ENCODE assay signal across 20 cellular contexts in genomic region chr10:73053275-73053674, GRCh38. TPM values are rescaled to one million over a fixed set of nuclear protein-coding genes. Genes with fewer than 3 reads are reported as not detected.
A peak's percentile ranks its signal among the peaks of the same experiment; 100 is the strongest.
DNase-seq lines count a peak whose midpoint lies in the region; ATAC-seq, FAIRE-seq and TF ChIP-seq lines count a peak whose summit lies in the region.
"Had no signal": no experiment of that assay in that cellular context is flagged by ENCODE, and none has a peak within 500 bp of the region (broad histone marks: within the 10 kb centered on the region; RNA-seq: fewer than 3 reads in every experiment).

No MANE protein-coding gene starts in this region.

- no peak overlapping the region for H4K5ac ChIP-seq in mesendoderm (ENCODE audit: low read length)

- no peak overlapping the region for H3K9ac ChIP-seq in mesendoderm (ENCODE audit: low read length)

- no peak overlapping the region for H2BK120ac ChIP-seq in mesendoderm (ENCODE audit: low read depth, low read length)

- no peak for DNase-seq in A549 (ENCODE audit: low read depth in 1 of 2, low spot score in 1 of 2)
- no peak for DNase-seq in H54 (ENCODE audit: insufficient read length, low spot score)
- peak; percentile 8 for DNase-seq in mesendoderm
- DNase-seq in psoas muscle, result no peak
- DNase-seq in OCI-M1 (lab: John Stamatoyannopoulos, UW), result no peak
- no peak for DNase-seq in SJCRH30
- DNase-seq: ACHN; BE2C; C1 segment of cervical spinal cord; Caco-2; CD4-positive, CD25-positive, alpha-beta regulatory T cell; CD8-positive, alpha-beta memory T cell; H7; HFFc6; IMR-90 had no signal

- H3K23ac ChIP-seq in mesendoderm (ENCODE audit: low read length), result no peak overlapping the region

- FAIRE-seq in A549 (lab: Jason Lieb, UNC) (peak; percentile 46), H54 (lab: Jason Lieb, UNC) (peak; percentile 64)
- FAIRE-seq: D721Med, GM12892, HTR-8/SVneo had no signal

- no peak overlapping the region for H2AK5ac ChIP-seq in mesendoderm (ENCODE audit: low read length)

- H3K36me3 ChIP-seq in mesendoderm (ENCODE audit: control insufficient read depth, insufficient read depth, low read length) (no peaks in the 10 kb centered on the region), psoas muscle (ENCODE audit: insufficient read depth in 1 of 2, low read depth in 1 of 2) (peaks cover 0 to 79% of the 10 kb centered on the region in 2 donors), SJCRH30 (peaks cover 36% of the 10 kb centered on the region)

- no peak for ATAC-seq in A549
- no peak for ATAC-seq in psoas muscle
- ATAC-seq: GM23338, HCT116 had no signal

- H2BK5ac ChIP-seq in mesendoderm (ENCODE audit: low read length), result no peak overlapping the region

- H3K9me3 ChIP-seq in A549, result no peaks in the 10 kb centered on the region
- H3K9me3 ChIP-seq in psoas muscle, result no peaks in the 10 kb centered on the region
- no peaks in the 10 kb centered on the region for H3K9me3 ChIP-seq in SJCRH30 (replicated peaks)
- H3K9me3 ChIP-seq: BE2C, Caco-2 had no signal

- no peak for TF ChIP-seq RAD21 in A549 (conservative IDR thresholded peaks at IDR 0.05 in 1 of 2, IDR thresholded peaks at IDR 0.05 in 1 of 2)

- CTCF ChIA-PET in A549 (lab: Yijun Ruan, JAX), result interaction anchor here (0.9 to 1.0 kb wide), 2 partner anchors 8 to 195 kb away, joined by 3 to 6 read pairs; no protein-coding TSS in a partner anchor

- H3K27ac ChIP-seq in A549, result no peak overlapping the region
- no peak overlapping the region for H3K27ac ChIP-seq in mesendoderm (ENCODE audit: low read depth, low read length)
- H3K27ac ChIP-seq in psoas muscle, result peak overlapping the region; percentile 63
- H3K27ac ChIP-seq in SJCRH30, result no peak overlapping the region

- H2BK15ac ChIP-seq in mesendoderm (replicated peaks; ENCODE audit: low read depth), result no peak overlapping the region

- H3K79me1 ChIP-seq in mesendoderm (ENCODE audit: low read length), result peaks cover under 1% of the 10 kb centered on the region

- H4K8ac ChIP-seq in mesendoderm (ENCODE audit: low read depth, low read length), result no peak overlapping the region

- no peak overlapping the region for H3K18ac ChIP-seq in mesendoderm (ENCODE audit: low read length)

- no peak overlapping the region for H3K56ac ChIP-seq in mesendoderm (ENCODE audit: low read length)

- no peaks in the 10 kb centered on the region for H3K79me2 ChIP-seq in mesendoderm (ENCODE audit: control insufficient read depth, insufficient read depth, low read length)

- intact Hi-C loops in psoas muscle (cut with DNase I), result no loop called here

- no peak for TF ChIP-seq CTCF in A549 (IDR thresholded peaks at IDR 0.05)
- no peak for TF ChIP-seq CTCF in psoas muscle (IDR thresholded peaks at IDR 0.05)

- H3K4me2 ChIP-seq in A549 (no peak overlapping the region), mesendoderm (ENCODE audit: low read length) (no peak overlapping the region)
- H3K4me2 ChIP-seq: GM23338 had no signal

- POLR2A ChIA-PET in A549 (lab: Yijun Ruan, JAX), result no interaction called here

- no peak overlapping the region for H3K4ac ChIP-seq in mesendoderm (ENCODE audit: low read depth, low read length)

- 90% methylated on average over 4 of the region's 4 CpGs for WGBS in A549 (ENCODE audit: missing lambda C conversion rate)
- WGBS in mesendoderm (ENCODE audit: extremely low coverage, insufficient coverage, low lambda C conversion rate), result no CpG with 5 or more reads among the region's 4 CpGs
- WGBS in psoas muscle, 3 donors, result 89 to 94% (median 91%) methylated on average over 4 of the region's 4 CpGs

- TF ChIP-seq EP300 in A549 (IDR thresholded peaks at IDR 0.05), result no peak

- H3K4me1 ChIP-seq in A549, result no peaks in the 10 kb centered on the region
- H3K4me1 ChIP-seq in mesendoderm (ENCODE audit: control insufficient read depth, low read depth, low read length), result no peaks in the 10 kb centered on the region
- peaks cover 19% of the 10 kb centered on the region for H3K4me1 ChIP-seq in psoas muscle
- no peaks in the 10 kb centered on the region for H3K4me1 ChIP-seq in SJCRH30
- H3K4me1 ChIP-seq: BE2C, Caco-2 had no signal

- TF ChIP-seq POLR2A in A549 (IDR thresholded peaks at IDR 0.05; ENCODE audit: low read length) (no peak), H54 (IDR thresholded peaks at IDR 0.05; ENCODE audit: low read depth, low read length) (no peak)

- H3K4me3 ChIP-seq in A549, result no peak overlapping the region
- no peak overlapping the region for H3K4me3 ChIP-seq in mesendoderm (ENCODE audit: low read length)
- no peak overlapping the region for H3K4me3 ChIP-seq in psoas muscle
- H3K4me3 ChIP-seq in SJCRH30, result no peak overlapping the region
- H3K4me3 ChIP-seq: GM23338 had no signal

- H3K27me3 ChIP-seq in mesendoderm (ENCODE audit: insufficient read depth, low read length, poor library complexity), result no peaks in the 10 kb centered on the region
- no peaks in the 10 kb centered on the region for H3K27me3 ChIP-seq in psoas muscle (ENCODE audit: insufficient read depth in 3 of 3, low read length in 2 of 3)
- H3K27me3 ChIP-seq in SJCRH30, result no peaks in the 10 kb centered on the region
- H3K27me3 ChIP-seq: BE2C had no signal

TF ChIP-seq in A549, 52 proteins besides CTCF, POLR2A, EP300 and RAD21:
- TF ChIP-seq TFCP2L1 (CRISPR knock-in tag; IDR thresholded peaks at IDR 0.05), result no peak
- TF ChIP-seq RFX5 (IDR thresholded peaks at IDR 0.05), result no peak
- no peak for TF ChIP-seq USF2 (IDR thresholded peaks at IDR 0.05)
- TF ChIP-seq RNF2 (IDR thresholded peaks at IDR 0.05; ENCODE audit: borderline replicate concordance, low read depth), result no peak
- no peak for TF ChIP-seq HES2 (IDR thresholded peaks at IDR 0.05)
- TF ChIP-seq HOXB5 (CRISPR knock-in tag; IDR thresholded peaks at IDR 0.05), result no peak
- no peak for TF ChIP-seq HDAC2 (IDR thresholded peaks at IDR 0.05)
- TF ChIP-seq ZC3H11A (IDR thresholded peaks at IDR 0.05), result no peak
- TF ChIP-seq ZFP36 (IDR thresholded peaks at IDR 0.05; ENCODE audit: borderline replicate concordance, partially characterized antibody), result no peak
- TF ChIP-seq CBX8 (IDR thresholded peaks at IDR 0.05), result no peak
- no peak for TF ChIP-seq KDM5A (IDR thresholded peaks at IDR 0.05)
- no peak for TF ChIP-seq SREBF2 (IDR thresholded peaks at IDR 0.05)
- no peak for TF ChIP-seq CHD4 (IDR thresholded peaks at IDR 0.05; ENCODE audit: borderline replicate concordance)

RNA-seq across cellular contexts. Expression of gene P4HA1, which starts 43.4 kb away (rescaled TPM):
- polyA plus RNA-seq in A549 (2011; rRNA removed), result 46.1 and 49.0 TPM in 2 replicates
- 6.6 and 6.9 TPM in 2 replicates for polyA plus RNA-seq in A549 (2012; cell fraction: cytosol; rRNA removed)
- polyA plus RNA-seq in A549 (2012; cell fraction: nucleus; rRNA removed), result 4.4 and 6.5 TPM in 2 replicates
- 20.6 to 23.7 TPM (median 22.6 TPM) in 3 replicates for polyA plus RNA-seq in A549 (2017; fragmentation: RNase III; extraction: RNeasy Plus Mini Kit Qiagen cat#74134 plus additional on column Dnase treatment)
- 9.3 and 12.4 TPM in 2 replicates for polyA minus RNA-seq in A549 (2011; rRNA and poly(A)+ RNA removed)
- 29.6 TPM for polyA plus RNA-seq in mesendoderm (2013, experiment 1 of 2)
- 28.6 TPM for polyA plus RNA-seq in mesendoderm (2013, experiment 2 of 2)
- total RNA-seq in psoas muscle, result 100 to 1,000 TPM in 2 of 4 donors, 10 to 100 TPM in 2; 38.1 to 205 (median 82.3) TPM
- polyA plus RNA-seq in psoas muscle, result 100 to 1,000 TPM in 1 of 3 donors, 10 to 100 TPM in 1, 1 to 10 TPM in 1; 6.2 to 262 (median 73.2) TPM
- total RNA-seq in SJCRH30 (2014; rRNA removed; shearing (Covaris generic)), result 78.0 and 82.4 TPM in 2 replicates

RNA-seq across cellular contexts. Expression of gene NUDT13, which starts 57.0 kb away (rescaled TPM):
- polyA plus RNA-seq in A549 (2011; rRNA removed) (4.9 TPM in 2 replicates), A549 (2017; fragmentation: RNase III; extraction: RNeasy Plus Mini Kit Qiagen cat#74134 plus additional on column Dnase treatment) (3.5 to 4.3 TPM (median 3.8 TPM) in 3 replicates), psoas muscle (1 to 10 TPM in 2 of 3 donors, under 1 TPM in 1; 0.69 to 4.6 (median 3.7) TPM)
- 2.6 and 2.7 TPM in 2 replicates for polyA plus RNA-seq in A549 (2012; cell fraction: cytosol; rRNA removed)
- 1.8 and 4.5 TPM in 2 replicates for polyA plus RNA-seq in A549 (2012; cell fraction: nucleus; rRNA removed)
- polyA minus RNA-seq in A549 (2011; rRNA and poly(A)+ RNA removed), result 1.1 and 2.7 TPM in 2 replicates
- polyA plus RNA-seq in mesendoderm (2013, experiment 1 of 2), result 1.1 TPM
- polyA plus RNA-seq in mesendoderm (2013, experiment 2 of 2), result 1.1 TPM
- 1 to 10 TPM; 1.1 to 3.2 (median 2.3) TPM for total RNA-seq in psoas muscle
- 0.49 and 0.84 TPM in 2 replicates for total RNA-seq in SJCRH30 (2014; rRNA removed; shearing (Covaris generic))
